In genomic region chr16:1615761-1616160, GRCh38 we compare ENCODE assay signal across 10 cellular contexts. TPM values are rescaled to one million over a fixed set of nuclear protein-coding genes. Genes with fewer than 3 reads are reported as not detected.
DNase-seq lines count a peak whose midpoint lies in the region; ATAC-seq lines count a peak whose summit lies in the region.
"Had no signal": no experiment of that assay in that cellular context is flagged by ENCODE, and none has a peak within 500 bp of the region (broad histone marks: within the 10 kb centered on the region; RNA-seq: fewer than 3 reads in every experiment).

No MANE protein-coding gene starts in this region.

- H3K36me3 Mint-ChIP-seq in activated naive CD4-positive, alpha-beta T cell treated with anti-CD3 and anti-CD28 coated beads, Interleukin-2, amount 50 U/mL, for 24 hours = peaks cover 10% of the 10 kb centered on the region
- peaks cover 45% of the 10 kb centered on the region for H3K36me3 Mint-ChIP-seq in activated T-helper 2 cell treated with anti-CD3 and anti-CD28 coated beads, Interferon-gamma antibody, Interleukin-2, Interleukin-4, amounts not matched to agents 10 μg/mL and 5 μg/mL and 100 μg/mL, durations not matched to agents 14 hours and 24 hours and 36 hours (ENCODE audit: low read depth)
- H3K36me3 Mint-ChIP-seq in immature natural killer cell = peaks cover 10 to 26% (median 17%) of the 10 kb centered on the region in 3 donors

- ATAC-seq in stimulated activated naive CD8-positive, alpha-beta T cell treated with anti-CD3 and anti-CD28 coated beads, Interleukin-15, amount 100 ng/mL, for 72 hours = no peak
- ATAC-seq in activated CD4-positive, CD25-positive, alpha-beta regulatory T cell treated with anti-CD3 and anti-CD28 coated beads, Interleukin-2, amount 50 U/mL, for 24 hours = no peak
- ATAC-seq: pancreas had no signal

- H3K27ac Mint-ChIP-seq in activated naive CD4-positive, alpha-beta T cell treated with anti-CD3 and anti-CD28 coated beads, Interleukin-2, amount 50 U/mL, for 24 hours = peak overlapping the region; percentile 7
- H3K27ac Mint-ChIP-seq in activated T-helper 2 cell treated with anti-CD3 and anti-CD28 coated beads, Interferon-gamma antibody, Interleukin-2, Interleukin-4, amounts not matched to agents 10 μg/mL and 5 μg/mL and 100 μg/mL, durations not matched to agents 14 hours and 24 hours and 36 hours = no peak overlapping the region
- H3K27ac Mint-ChIP-seq in immature natural killer cell = peak overlapping the region in 3 of 6 donors; percentile 2 to 58 (median 8)
- peak overlapping the region in 1 of 2 donors; percentile 12 for H3K27ac Mint-ChIP-seq in stimulated activated naive CD8-positive, alpha-beta T cell treated with anti-CD3 and anti-CD28 coated beads, Interleukin-15, amount 100 ng/mL, for 72 hours

- no peak for DNase-seq in activated naive CD4-positive, alpha-beta T cell treated with Interleukin-2 at 50 U/mL for 16 hours
- DNase-seq in activated T-helper 2 cell treated with anti-CD3 and anti-CD28 coated beads, Interferon-gamma antibody, Interleukin-2, Interleukin-4, amounts not matched to agents 10 μg/mL and 5 μg/mL and 100 μg/mL, durations not matched to agents 14 hours and 24 hours and 36 hours (ENCODE audit: low spot score) = no peak
- no peak for DNase-seq in immature natural killer cell
- no peak for DNase-seq in stimulated activated naive CD8-positive, alpha-beta T cell treated with anti-CD3 and anti-CD28 coated beads, Interleukin-15, amount 100 ng/mL, for 72 hours
- DNase-seq in pons (ENCODE audit: low spot score) = no peak
- no peak for DNase-seq in NCI-H1048 (lab: John Stamatoyannopoulos, UW)
- DNase-seq: pancreas, substantia nigra had no signal

- intact Hi-C loops in activated T-helper 2 cell treated with anti-CD3 and anti-CD28 coated beads, Interferon-gamma antibody, Interleukin-2, Interleukin-4, amounts not matched to agents 10 μg/mL and 5 μg/mL and 100 μg/mL, durations not matched to agents 14 hours and 24 hours and 36 hours (cut with micrococcal nuclease) = loop anchor here (10.0 kb wide), 1 partner anchor 971 kb away; the partner anchor contains the start of genes MCRIP2 and WDR90

- H3K4me3 Mint-ChIP-seq in activated naive CD4-positive, alpha-beta T cell treated with anti-CD3 and anti-CD28 coated beads, Interleukin-2, amount 50 U/mL, for 24 hours = peak overlapping the region; percentile 68
- peak overlapping the region; percentile 74 for H3K4me3 Mint-ChIP-seq in activated T-helper 2 cell treated with anti-CD3 and anti-CD28 coated beads, Interferon-gamma antibody, Interleukin-2, Interleukin-4, amounts not matched to agents 10 μg/mL and 5 μg/mL and 100 μg/mL, durations not matched to agents 14 hours and 24 hours and 36 hours (ENCODE audit: low read depth)
- H3K4me3 Mint-ChIP-seq in immature natural killer cell = peak overlapping the region; percentile 63 to 78 (median 73)
- peak overlapping the region; percentile 80 to 97 for H3K4me3 Mint-ChIP-seq in stimulated activated naive CD8-positive, alpha-beta T cell treated with anti-CD3 and anti-CD28 coated beads, Interleukin-15, amount 100 ng/mL, for 72 hours

- H3K27me3 Mint-ChIP-seq in activated naive CD4-positive, alpha-beta T cell treated with anti-CD3 and anti-CD28 coated beads, Interleukin-2, amount 50 U/mL, for 24 hours = no peaks in the 10 kb centered on the region
- H3K27me3 Mint-ChIP-seq in activated T-helper 2 cell treated with anti-CD3 and anti-CD28 coated beads, Interferon-gamma antibody, Interleukin-2, Interleukin-4, amounts not matched to agents 10 μg/mL and 5 μg/mL and 100 μg/mL, durations not matched to agents 14 hours and 24 hours and 36 hours (ENCODE audit: low read depth) = no peaks in the 10 kb centered on the region
- peaks cover 5 to 18% (median 14%) of the 10 kb centered on the region in 3 donors for H3K27me3 Mint-ChIP-seq in immature natural killer cell (ENCODE audit: low read depth in 3 of 3)
- no peaks in the 10 kb centered on the region for H3K27me3 Mint-ChIP-seq in stimulated activated naive CD8-positive, alpha-beta T cell treated with anti-CD3 and anti-CD28 coated beads, Interleukin-15, amount 100 ng/mL, for 72 hours

- no peaks in the 10 kb centered on the region for H3K9me3 Mint-ChIP-seq in activated naive CD4-positive, alpha-beta T cell treated with anti-CD3 and anti-CD28 coated beads, Interleukin-2, amount 50 U/mL, for 24 hours
- no peaks in the 10 kb centered on the region for H3K9me3 Mint-ChIP-seq in activated T-helper 2 cell treated with anti-CD3 and anti-CD28 coated beads, Interferon-gamma antibody, Interleukin-2, Interleukin-4, amounts not matched to agents 10 μg/mL and 5 μg/mL and 100 μg/mL, durations not matched to agents 14 hours and 24 hours and 36 hours
- H3K9me3 Mint-ChIP-seq in immature natural killer cell = peaks cover 0 to 4% (median 1%) of the 10 kb centered on the region in 6 donors
- no peaks in the 10 kb centered on the region for H3K9me3 Mint-ChIP-seq in stimulated activated naive CD8-positive, alpha-beta T cell treated with anti-CD3 and anti-CD28 coated beads, Interleukin-15, amount 100 ng/mL, for 72 hours

- peaks cover 35% of the 10 kb centered on the region for H3K4me1 Mint-ChIP-seq in activated naive CD4-positive, alpha-beta T cell treated with anti-CD3 and anti-CD28 coated beads, Interleukin-2, amount 50 U/mL, for 24 hours
- H3K4me1 Mint-ChIP-seq in activated T-helper 2 cell treated with anti-CD3 and anti-CD28 coated beads, Interferon-gamma antibody, Interleukin-2, Interleukin-4, amounts not matched to agents 10 μg/mL and 5 μg/mL and 100 μg/mL, durations not matched to agents 14 hours and 24 hours and 36 hours (ENCODE audit: low read depth) = peaks cover 41% of the 10 kb centered on the region
- H3K4me1 Mint-ChIP-seq in immature natural killer cell = peaks cover 31 to 59% of the 10 kb centered on the region in 2 donors
- H3K4me1 Mint-ChIP-seq in stimulated activated naive CD8-positive, alpha-beta T cell treated with anti-CD3 and anti-CD28 coated beads, Interleukin-15, amount 100 ng/mL, for 72 hours = peaks cover 51% of the 10 kb centered on the region

RNA-seq across cellular contexts. Expression of gene CRAMP1, which starts 3.6 kb away (rescaled TPM):
- 33.6 and 34.3 TPM in 2 replicates for total RNA-seq in activated T-helper 2 cell treated with anti-CD3 and anti-CD28 coated beads, Interferon-gamma antibody, Interleukin-2, Interleukin-4, amounts not matched to agents 10 μg/mL and 5 μg/mL and 100 μg/mL, durations not matched to agents 14 hours and 24 hours and 36 hours
- 10 to 100 TPM in 1 of 3 donors, 1 to 10 TPM in 2; 1.4 to 11.5 (median 2.8) TPM for polyA plus RNA-seq in immature natural killer cell

RNA-seq across cellular contexts. Expression of gene IFT140, which starts 3.9 kb away (rescaled TPM):
- 8.4 and 10.7 TPM in 2 replicates for total RNA-seq in activated T-helper 2 cell treated with anti-CD3 and anti-CD28 coated beads, Interferon-gamma antibody, Interleukin-2, Interleukin-4, amounts not matched to agents 10 μg/mL and 5 μg/mL and 100 μg/mL, durations not matched to agents 14 hours and 24 hours and 36 hours
- polyA plus RNA-seq in immature natural killer cell = 1 to 10 TPM in 2 of 3 donors, not detected in 1; 1.5 to 2.0 TPM
